In genomic region chr16:27690604-27691003, GRCh38 we compare ENCODE assay signal across 8 cellular contexts.
DNase-seq lines count a peak whose midpoint lies in the region; ATAC-seq and TF ChIP-seq lines count a peak whose summit lies in the region.

No MANE protein-coding gene starts in this region.

- no peak overlapping the region for H2BK5ac ChIP-seq in mesenchymal stem cell (ENCODE audit: low read depth, low read length, poor library complexity, severe bottlenecking)

- no peak overlapping the region for H2AFZ ChIP-seq in mesenchymal stem cell (ENCODE audit: low read depth, low read length)

- H3K9ac ChIP-seq in mesenchymal stem cell (ENCODE audit: low read length), result no peak overlapping the region

- H3K4me1 Mint-ChIP-seq in brain, result peaks cover 18% of the 10 kb centered on the region
- no peaks in the 10 kb centered on the region for H3K4me1 Mint-ChIP-seq in activated CD8-positive, alpha-beta memory T cell treated with anti-CD3 and anti-CD28 coated beads, Interleukin-2, amount 10 ng/mL, durations not matched to agents 7 days and 5 days

- DNase-seq in activated CD4-positive, alpha-beta T cell treated with anti-CD3 and anti-CD28 coated beads for 48 hours, result peak; percentile 47
- no peak for DNase-seq in activated CD4-positive, alpha-beta T cell treated with anti-CD3 and anti-CD28 coated beads for 1 hour
- DNase-seq in MV-4-11 (lab: John Stamatoyannopoulos, UW) (peak; percentile 14), mesenchymal stem cell (peak; percentile 17), NCI-H1436 treated with DMSO at 0.1 percent for 48 hours (lab: John Stamatoyannopoulos, UW) (no peak)
- no peak for DNase-seq in activated CD8-positive, alpha-beta memory T cell treated with anti-CD3 and anti-CD28 coated beads, Interleukin-2, amount 10 ng/mL, durations not matched to agents 7 days and 5 days

- H3K27ac Mint-ChIP-seq in brain, result no peak overlapping the region
- no peak overlapping the region for H3K27ac Mint-ChIP-seq in activated CD8-positive, alpha-beta memory T cell treated with anti-CD3 and anti-CD28 coated beads, Interleukin-2, amount 10 ng/mL, durations not matched to agents 7 days and 5 days

- H3K79me1 ChIP-seq in mesenchymal stem cell (replicated peaks; ENCODE audit: low read length, poor library complexity, severe bottlenecking), result no peaks in the 10 kb centered on the region

- H4K8ac ChIP-seq in mesenchymal stem cell (ENCODE audit: low read length), result no peak overlapping the region

- H3K27me3 ChIP-seq in mesenchymal stem cell (ENCODE audit: control insufficient read depth in 1 of 2, insufficient read depth in 1 of 2, low read length in 2 of 2), result no peaks in the 10 kb centered on the region

- no peaks in the 10 kb centered on the region for H3K9me3 Mint-ChIP-seq in brain
- no peaks in the 10 kb centered on the region for H3K9me3 Mint-ChIP-seq in activated CD8-positive, alpha-beta memory T cell treated with anti-CD3 and anti-CD28 coated beads, Interleukin-2, amount 10 ng/mL, durations not matched to agents 7 days and 5 days (ENCODE audit: low read depth)

- no peak for ATAC-seq in activated CD8-positive, alpha-beta memory T cell treated with anti-CD3 and anti-CD28 coated beads, Interleukin-2, amount 10 ng/mL, durations not matched to agents 7 days and 5 days
- ATAC-seq in HG02798 (IDR thresholded peaks at IDR 0.05; ENCODE audit: poor library complexity, unreplicated experiment), result no peak

- peak; percentile 49 to 50 for TF ChIP-seq CTCF in brain (conservative IDR thresholded peaks at IDR 0.05)

- 23% methylated on average over 3 of the region's 3 CpGs for WGBS in mesenchymal stem cell

- peaks cover 2 to 16% of the 10 kb centered on the region in 2 experiments for H3K36me3 ChIP-seq in mesenchymal stem cell (ENCODE audit: control insufficient read depth in 1 of 2, insufficient read depth in 2 of 2, low read depth in 1 of 2, low read length in 2 of 2)

- H3K4ac ChIP-seq in mesenchymal stem cell (ENCODE audit: low read depth in 1 of 2, low read length in 2 of 2), result no peak overlapping the region

- no peak overlapping the region for H2AK5ac ChIP-seq in mesenchymal stem cell (ENCODE audit: low read length, severe bottlenecking)

- CTCF ChIA-PET in activated CD8-positive, alpha-beta memory T cell treated with anti-CD3 and anti-CD28 coated beads, Interleukin-2, amount 10 ng/mL, durations not matched to agents 7 days and 5 days (lab: Charles Lee), result interaction anchor here (1.2 to 1.5 kb wide), 2 partner anchors 32 to 177 kb away, joined by 3 to 5 read pairs; no protein-coding TSS in a partner anchor

- no peak overlapping the region for H3K4me3 Mint-ChIP-seq in brain
- H3K4me3 Mint-ChIP-seq in activated CD8-positive, alpha-beta memory T cell treated with anti-CD3 and anti-CD28 coated beads, Interleukin-2, amount 10 ng/mL, durations not matched to agents 7 days and 5 days, result no peak overlapping the region

- H2BK12ac ChIP-seq in mesenchymal stem cell (ENCODE audit: low read length in 2 of 2), result no peak overlapping the region

- H3K4me2 ChIP-seq in mesenchymal stem cell (ENCODE audit: low read length, poor library complexity, severe bottlenecking), result no peak overlapping the region

- H4K91ac ChIP-seq in mesenchymal stem cell (ENCODE audit: low read length), result no peak overlapping the region

- H3K18ac ChIP-seq in mesenchymal stem cell (ENCODE audit: low read depth in 1 of 2, low read length in 2 of 2), result no peak overlapping the region

- no peak overlapping the region for H3K4me3 ChIP-seq in mesenchymal stem cell (ENCODE audit: insufficient read depth in 1 of 2, low read depth in 1 of 2, low read length in 2 of 2)

- H3K4me1 ChIP-seq in mesenchymal stem cell (ENCODE audit: control insufficient read depth, insufficient read depth, low read depth, low read length), result no peaks in the 10 kb centered on the region

- H3K14ac ChIP-seq in mesenchymal stem cell (ENCODE audit: low read length in 2 of 2), result no peak overlapping the region

- no peak overlapping the region for H3K27ac ChIP-seq in mesenchymal stem cell (ENCODE audit: low read length, poor library complexity, severe bottlenecking)

- no peak overlapping the region for H3K23ac ChIP-seq in mesenchymal stem cell (ENCODE audit: low read length in 2 of 2)

- no peaks in the 10 kb centered on the region for H3K9me3 ChIP-seq in mesenchymal stem cell (ENCODE audit: control insufficient read depth, low read length)

- no peak overlapping the region for H2BK120ac ChIP-seq in mesenchymal stem cell (ENCODE audit: low read depth, low read length)

- peaks cover 4% of the 10 kb centered on the region for H3K27me3 Mint-ChIP-seq in brain
- no peaks in the 10 kb centered on the region for H3K27me3 Mint-ChIP-seq in activated CD8-positive, alpha-beta memory T cell treated with anti-CD3 and anti-CD28 coated beads, Interleukin-2, amount 10 ng/mL, durations not matched to agents 7 days and 5 days

- H2BK15ac ChIP-seq in mesenchymal stem cell (ENCODE audit: low read depth, poor library complexity, severe bottlenecking), result no peak overlapping the region

- peaks cover 21% of the 10 kb centered on the region for H3K36me3 Mint-ChIP-seq in brain
- H3K36me3 Mint-ChIP-seq in activated CD8-positive, alpha-beta memory T cell treated with anti-CD3 and anti-CD28 coated beads, Interleukin-2, amount 10 ng/mL, durations not matched to agents 7 days and 5 days, result no peaks in the 10 kb centered on the region

Comparison
In these comparisons a context has a peak if more than half of its experiments do, and no peak if none do; other contexts are left out.
1. DNase-seq: peak in activated CD4-positive, alpha-beta T cell treated with anti-CD3 and anti-CD28 coated beads for 48 hours (single experiment), MV-4-11 (single experiment) and mesenchymal stem cell (single experiment); none in activated CD4-positive, alpha-beta T cell treated with anti-CD3 and anti-CD28 coated beads for 1 hour (single experiment), NCI-H1436 treated with DMSO at 0.1 percent for 48 hours (single experiment) and activated CD8-positive, alpha-beta memory T cell treated with anti-CD3 and anti-CD28 coated beads, Interleukin-2, amount 10 ng/mL, durations not matched to agents 7 days and 5 days (single experiment).